ENCODE assay signal across 10 cellular contexts in genomic region chr15:92886815-92887214, GRCh38. TPM values are rescaled to one million over a fixed set of nuclear protein-coding genes. Genes with fewer than 3 reads are reported as not detected.
DNase-seq lines count a peak whose midpoint lies in the region; ATAC-seq, FAIRE-seq and TF ChIP-seq lines count a peak whose summit lies in the region.
"Had no signal": no experiment of that assay in that cellular context is flagged by ENCODE, and none has a peak within 500 bp of the region (broad histone marks: within the 10 kb centered on the region; RNA-seq: fewer than 3 reads in every experiment).

No MANE protein-coding gene starts in this region.

- H3K4me3 ChIP-seq in heart right ventricle (peak overlapping the region in 9 of 10 donors; percentile 83 to 95 (median 88)), mammary epithelial cell (replicated peaks in 1 of 3; ENCODE audit: insufficient read depth in 1 of 3, low read depth in 2 of 3, low read length in 3 of 3) (peak overlapping the region; percentile 70 to 95 (median 84)), mucosa of rectum (ENCODE audit: low read length in 2 of 2) (peak overlapping the region; percentile 22 to 42), uterus (no peak overlapping the region)

- no peaks in the 10 kb centered on the region for H3K9me3 ChIP-seq in heart right ventricle
- no peaks in the 10 kb centered on the region for H3K9me3 ChIP-seq in mammary epithelial cell (replicated peaks; ENCODE audit: insufficient read depth, low read length)
- no peaks in the 10 kb centered on the region for H3K9me3 ChIP-seq in mucosa of rectum (ENCODE audit: control insufficient read depth in 2 of 2, low read length in 2 of 2)
- no peaks in the 10 kb centered on the region for H3K9me3 ChIP-seq in uterus

- WGBS in heart right ventricle, 2 donors = 26 to 38% methylated on average over 8 of the region's 8 CpGs
- WGBS in mammary epithelial cell (ENCODE audit: low coverage, missing lambda C conversion rate) = 2% methylated on average over 8 of the region's 8 CpGs

- ATAC-seq in heart right ventricle (no peak), Right ventricle myocardium inferior (no peak), HG02973 (IDR thresholded peaks at IDR 0.05; ENCODE audit: unreplicated experiment) (no peak)

- H3K79me2 ChIP-seq in mammary epithelial cell (ENCODE audit: insufficient read depth, low read length) = peaks cover 92% of the 10 kb centered on the region

- FAIRE-seq in frontal cortex (lab: Jason Lieb, UNC) = no peak

- H3K27me3 ChIP-seq in heart right ventricle (no peaks in the 10 kb centered on the region), mammary epithelial cell (ENCODE audit: insufficient read depth, low read length) (no peaks in the 10 kb centered on the region), mucosa of rectum (ENCODE audit: control insufficient read depth in 2 of 2, insufficient read depth in 2 of 2, low read length in 2 of 2) (no peaks in the 10 kb centered on the region), uterus (no peaks in the 10 kb centered on the region)

- TF ChIP-seq POLR2A in uterus (IDR thresholded peaks at IDR 0.05) = no peak

- in situ Hi-C loops in mammary epithelial cell (cut with MboI; ENCODE audit: low sequenced_read_pairs in 2 of 2) = loop anchor here in 1 of 2 donors (5.0 kb wide), 1 partner anchor 75 kb away; no protein-coding TSS in a partner anchor

- no peak for DNase-seq in heart right ventricle
- no peak for DNase-seq in Right ventricle myocardium inferior (ENCODE audit: missing footprints)
- no peak for DNase-seq in mammary epithelial cell
- no peak for DNase-seq in uterus
- no peak for DNase-seq in frontal cortex (ENCODE audit: low spot score in 2 of 2)
- DNase-seq in kidney tubule cell (ENCODE audit: low spot score) = no peak
- DNase-seq: KBM-7; stimulated activated CD4-positive, alpha-beta T cell treated with anti-CD3 and anti-CD28 coated beads, Interleukin-4, amount 100 ng/mL, for 1 hour had no signal

- H3K4me2 ChIP-seq in mammary epithelial cell (ENCODE audit: insufficient read depth, low read depth, low read length) = peak overlapping the region; percentile 90

- dilution Hi-C loops in mammary epithelial cell (cut with HindIII; ENCODE audit: low sequenced_read_pairs) = no loop called here

- H3K9ac ChIP-seq in mammary epithelial cell (ENCODE audit: insufficient read depth, low read length) (peak overlapping the region; percentile 100), mucosa of rectum (ENCODE audit: low read depth in 1 of 2, low read length in 2 of 2) (peak overlapping the region; percentile 52 to 99)

- peak overlapping the region in 6 of 10 donors; percentile 23 to 100 (median 98) for H3K27ac ChIP-seq in heart right ventricle
- peak overlapping the region; percentile 97 for H3K27ac ChIP-seq in mammary epithelial cell (ENCODE audit: insufficient read depth, low read depth, low read length)
- peak overlapping the region; percentile 3 to 44 for H3K27ac ChIP-seq in mucosa of rectum (ENCODE audit: low read depth in 2 of 2, low read length in 2 of 2)
- H3K27ac ChIP-seq in uterus = peak overlapping the region; percentile 8 to 100

- no TSS peak for BruUV-seq in mammary epithelial cell (replicated peaks; lab: Mats Ljungman, UMichigan)

- peaks cover 0 to 68% (median 57%) of the 10 kb centered on the region in 9 donors for H3K4me1 ChIP-seq in heart right ventricle
- peaks cover 3% of the 10 kb centered on the region for H3K4me1 ChIP-seq in mammary epithelial cell (ENCODE audit: insufficient read depth, low read length)
- peaks cover 20 to 34% of the 10 kb centered on the region in 2 donors for H3K4me1 ChIP-seq in mucosa of rectum (ENCODE audit: control insufficient read depth in 2 of 2, insufficient read depth in 2 of 2, low read length in 2 of 2)
- H3K4me1 ChIP-seq in uterus = peaks cover 0 to 6% of the 10 kb centered on the region in 2 donors

- H4K20me1 ChIP-seq in mammary epithelial cell (ENCODE audit: insufficient read depth, low read length) = no peaks in the 10 kb centered on the region

- CTCF ChIA-PET in mammary epithelial cell (lab: Charles Lee; ENCODE audit: low non-redundant PET) = no interaction called here

- TF ChIP-seq CTCF in heart right ventricle (IDR thresholded peaks at IDR 0.05) (no peak), mammary epithelial cell (conservative IDR thresholded peaks at IDR 0.05 in 1 of 2, IDR thresholded peaks at IDR 0.05 in 1 of 2; ENCODE audit: extremely low read depth in 1 of 2, insufficient read depth in 1 of 2, low read depth in 1 of 2, low read length in 2 of 2) (no peak), uterus (IDR thresholded peaks at IDR 0.05) (no peak)

- no peak overlapping the region for H2AFZ ChIP-seq in mammary epithelial cell (ENCODE audit: low read depth, low read length)

- peaks cover 0 to 64% (median 45%) of the 10 kb centered on the region in 9 donors for H3K36me3 ChIP-seq in heart right ventricle
- H3K36me3 ChIP-seq in mammary epithelial cell (ENCODE audit: insufficient read depth, low read length) = peaks cover 27% of the 10 kb centered on the region
- H3K36me3 ChIP-seq in mucosa of rectum (ENCODE audit: control insufficient read depth in 2 of 2, insufficient read depth in 2 of 2, low read length in 2 of 2) = peaks cover 33 to 46% of the 10 kb centered on the region in 2 donors
- no peaks in the 10 kb centered on the region for H3K36me3 ChIP-seq in uterus

- intact Hi-C loops in heart right ventricle (cut with DNase I) = loop anchor here in 1 of 10 donors (10.0 kb wide), 1 partner anchor 72 kb away; no protein-coding TSS in a partner anchor
- intact Hi-C loops in Right ventricle myocardium inferior (cut with DNase I) = no loop called here
- intact Hi-C loops in mammary epithelial cell (cut with micrococcal nuclease) = loop anchor here (1.0 to 10.0 kb wide), 2 partner anchors 8 to 678 kb away; no protein-coding TSS in a partner anchor
- intact Hi-C loops in uterus (cut with DNase I; ENCODE audit: low total_unique reads) = no loop called here

RNA-seq across cellular contexts. Expression of gene CHD2, which starts 13.3 kb away (rescaled TPM):
- 10 to 100 TPM; 38.0 to 74.0 (median 56.3) TPM for total RNA-seq in heart right ventricle
- 10 to 100 TPM; 12.2 to 41.7 TPM for polyA plus RNA-seq in heart right ventricle
- total RNA-seq in Right ventricle myocardium inferior = 45.9 TPM
- 100 to 1,000 TPM in 1 of 2 donors, 10 to 100 TPM in 1; 65.0 to 103 TPM for total RNA-seq in mammary epithelial cell
- 16.9 TPM for polyA plus RNA-seq in mammary epithelial cell
- 67.0 TPM for polyA minus RNA-seq in mammary epithelial cell
- total RNA-seq in uterus = 100 to 1,000 TPM in 3 of 4 donors, 10 to 100 TPM in 1; 71.0 to 166 (median 152) TPM
- total RNA-seq in frontal cortex = 108 TPM

Comparison
In these comparisons a context has a peak if more than half of its experiments do, and no peak if none do; other contexts are left out.
1. H3K27ac ChIP-seq: peak in every context shown above with its lines; median percentile 98 in heart right ventricle; 97 in mammary epithelial cell; 54 in uterus; 24 in mucosa of rectum.
2. H3K4me3 ChIP-seq: peak in heart right ventricle (9 of 10), mammary epithelial cell (3 of 3) and mucosa of rectum (2 of 2); none in uterus (0 of 2).